1 cellular context compared by ENCODE assay signal in the genomic region with DNA sequence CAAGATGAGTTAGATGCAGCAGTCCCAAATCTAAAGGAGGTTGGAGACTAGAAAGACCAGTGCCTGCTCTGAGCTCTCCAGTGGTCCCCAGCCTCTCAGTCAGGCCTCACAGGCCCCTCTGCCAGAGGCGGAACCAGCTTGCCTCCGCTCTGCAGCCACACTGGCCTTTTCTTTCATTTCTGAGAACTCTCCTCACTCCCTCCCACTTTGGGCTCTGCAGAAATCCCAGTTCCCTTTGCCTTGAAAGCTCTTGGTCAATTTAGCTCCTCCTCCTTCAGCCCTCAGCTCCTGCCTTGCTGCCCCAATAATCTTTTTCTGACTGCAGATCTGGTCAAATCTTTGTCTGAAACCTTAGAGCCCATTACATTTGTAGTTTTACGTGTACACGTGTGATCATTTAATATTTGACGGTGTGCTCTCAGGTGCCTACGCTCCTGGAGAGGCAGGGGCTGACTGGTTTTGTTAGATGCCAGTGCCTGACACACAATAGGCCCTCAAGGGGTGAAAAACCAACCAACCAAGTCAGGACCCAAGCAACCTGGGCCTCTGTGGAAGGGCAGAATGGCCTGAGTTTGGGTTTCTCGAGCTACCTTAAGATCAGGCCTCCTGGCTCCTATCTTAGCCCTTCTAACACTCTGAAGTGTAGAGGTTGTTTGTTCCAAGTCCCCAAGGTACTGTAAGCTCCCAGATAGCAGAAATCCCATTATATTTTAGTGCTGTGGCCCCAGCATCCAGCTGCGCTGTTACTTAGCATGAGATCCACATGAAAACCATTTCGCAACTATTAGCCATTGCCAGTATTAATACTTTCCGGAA.
TF ChIP-seq lines count a peak whose summit lies in the region.

No MANE protein-coding gene starts in this region.

TF ChIP-seq in K562, 482 proteins besides CTCF, POLR2A, EP300 and RAD21 (continued from another document):
- TF ChIP-seq, protein P1, sequence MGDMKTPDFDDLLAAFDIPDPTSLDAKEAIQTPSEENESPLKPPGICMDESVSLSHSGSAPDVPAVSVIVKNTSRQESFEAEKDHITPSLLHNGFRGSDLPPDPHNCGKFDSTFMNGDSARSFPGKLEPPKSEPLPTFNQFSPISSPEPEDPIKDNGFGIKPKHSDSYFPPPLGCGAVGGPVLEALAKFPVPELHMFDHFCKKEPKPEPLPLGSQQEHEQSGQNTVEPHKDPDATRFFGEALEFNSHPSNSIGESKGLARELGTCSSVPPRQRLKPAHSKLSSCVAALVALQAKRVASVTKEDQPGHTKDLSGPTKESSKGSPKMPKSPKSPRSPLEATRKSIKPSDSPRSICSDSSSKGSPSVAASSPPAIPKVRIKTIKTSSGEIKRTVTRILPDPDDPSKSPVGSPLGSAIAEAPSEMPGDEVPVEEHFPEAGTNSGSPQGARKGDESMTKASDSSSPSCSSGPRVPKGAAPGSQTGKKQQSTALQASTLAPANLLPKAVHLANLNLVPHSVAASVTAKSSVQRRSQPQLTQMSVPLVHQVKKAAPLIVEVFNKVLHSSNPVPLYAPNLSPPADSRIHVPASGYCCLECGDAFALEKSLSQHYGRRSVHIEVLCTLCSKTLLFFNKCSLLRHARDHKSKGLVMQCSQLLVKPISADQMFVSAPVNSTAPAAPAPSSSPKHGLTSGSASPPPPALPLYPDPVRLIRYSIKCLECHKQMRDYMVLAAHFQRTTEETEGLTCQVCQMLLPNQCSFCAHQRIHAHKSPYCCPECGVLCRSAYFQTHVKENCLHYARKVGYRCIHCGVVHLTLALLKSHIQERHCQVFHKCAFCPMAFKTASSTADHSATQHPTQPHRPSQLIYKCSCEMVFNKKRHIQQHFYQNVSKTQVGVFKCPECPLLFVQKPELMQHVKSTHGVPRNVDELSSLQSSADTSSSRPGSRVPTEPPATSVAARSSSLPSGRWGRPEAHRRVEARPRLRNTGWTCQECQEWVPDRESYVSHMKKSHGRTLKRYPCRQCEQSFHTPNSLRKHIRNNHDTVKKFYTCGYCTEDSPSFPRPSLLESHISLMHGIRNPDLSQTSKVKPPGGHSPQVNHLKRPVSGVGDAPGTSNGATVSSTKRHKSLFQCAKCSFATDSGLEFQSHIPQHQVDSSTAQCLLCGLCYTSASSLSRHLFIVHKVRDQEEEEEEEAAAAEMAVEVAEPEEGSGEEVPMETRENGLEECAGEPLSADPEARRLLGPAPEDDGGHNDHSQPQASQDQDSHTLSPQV (IDR thresholded peaks at IDR 0.05), result peak; percentile 64
- TF ChIP-seq HDAC1 (IDR thresholded peaks at IDR 0.05) (peak in 1 of 2 experiments; percentile 40; a peak in 2 of 4 replicates), ZNF766 (CRISPR knock-in tag; conservative IDR thresholded peaks at IDR 0.05) (0 out of 2 replicates have a peak, but pooled peaks have one; percentile 48), SLC30A9 (CRISPR knock-in tag; IDR thresholded peaks at IDR 0.05) (no peak), SAFB (IDR thresholded peaks at IDR 0.05; ENCODE audit: borderline replicate concordance, low read depth, low read length) (no peak), TAF9B (IDR thresholded peaks at IDR 0.05; ENCODE audit: partially characterized antibody) (peak; percentile 63), YY1 (IDR thresholded peaks at IDR 0.05; ENCODE audit: borderline replicate concordance in 1 of 3, control insufficient read depth in 1 of 3, extremely low read depth in 1 of 3, insufficient read depth in 3 of 3, insufficient read length in 1 of 3, insufficient replicate concordance in 2 of 3, low read depth in 1 of 3, low read length in 2 of 3) (peak in 1 of 3 experiments; percentile 42), RBM25 (IDR thresholded peaks at IDR 0.05; ENCODE audit: low read depth, low read length, severe bottlenecking) (no peak), ZNF384 (IDR thresholded peaks at IDR 0.05; ENCODE audit: low read depth, low read length) (no peak), POLR2B (IDR thresholded peaks at IDR 0.05; ENCODE audit: low read depth, partially characterized antibody) (peak; percentile 64), ZNF79 (CRISPR knock-in tag; IDR thresholded peaks at IDR 0.05; ENCODE audit: low read depth) (no peak), CBX3 (IDR thresholded peaks at IDR 0.05; ENCODE audit: borderline replicate concordance in 1 of 2, low read length in 2 of 2) (peak in 1 of 2 experiments; percentile 50; a peak in 1 of 3 replicates), TRIM24 (IDR thresholded peaks at IDR 0.05) (no peak), HEY1 (CRISPR knock-in tag; IDR thresholded peaks at IDR 0.05; ENCODE audit: borderline replicate concordance) (no peak), BRF1 (IDR thresholded peaks at IDR 0.05; ENCODE audit: borderline replicate concordance, extremely low read depth, insufficient read length) (no peak), NONO (IDR thresholded peaks at IDR 0.05; ENCODE audit: low read depth in 2 of 2, low read length in 1 of 2) (0 out of 4 replicates have a peak, but pooled peaks of 1 of the 2 experiments have one; percentile 9), GTF2A2 (tag; IDR thresholded peaks at IDR 0.05) (no peak; the same call in 1 of the 2 replicates), ARID1B (IDR thresholded peaks at IDR 0.05) (peak; percentile 23; the same call in 1 of the 2 replicates), KDM1A (IDR thresholded peaks at IDR 0.05) (peak in 1 of 2 experiments; percentile 19; a peak in 2 of 4 replicates)
- TF ChIP-seq, protein P2, sequence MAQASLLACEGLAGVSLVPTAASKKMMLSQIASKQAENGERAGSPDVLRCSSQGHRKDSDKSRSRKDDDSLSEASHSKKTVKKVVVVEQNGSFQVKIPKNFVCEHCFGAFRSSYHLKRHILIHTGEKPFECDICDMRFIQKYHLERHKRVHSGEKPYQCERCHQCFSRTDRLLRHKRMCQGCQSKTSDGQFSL (CRISPR knock-in tag; IDR thresholded peaks at IDR 0.05), result no peak
- TF ChIP-seq, protein P2 (tag; IDR thresholded peaks at IDR 0.05), result no peak
- TF ChIP-seq, protein P3, sequence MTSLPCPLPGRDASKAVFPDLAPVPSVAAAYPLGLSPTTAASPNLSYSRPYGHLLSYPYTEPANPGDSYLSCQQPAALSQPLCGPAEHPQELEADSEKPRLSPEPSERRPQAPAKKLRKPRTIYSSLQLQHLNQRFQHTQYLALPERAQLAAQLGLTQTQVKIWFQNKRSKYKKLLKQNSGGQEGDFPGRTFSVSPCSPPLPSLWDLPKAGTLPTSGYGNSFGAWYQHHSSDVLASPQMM (CRISPR knock-in tag; IDR thresholded peaks at IDR 0.05), result no peak
